ENCODE assay signal across 8 cellular contexts in the genomic region with DNA sequence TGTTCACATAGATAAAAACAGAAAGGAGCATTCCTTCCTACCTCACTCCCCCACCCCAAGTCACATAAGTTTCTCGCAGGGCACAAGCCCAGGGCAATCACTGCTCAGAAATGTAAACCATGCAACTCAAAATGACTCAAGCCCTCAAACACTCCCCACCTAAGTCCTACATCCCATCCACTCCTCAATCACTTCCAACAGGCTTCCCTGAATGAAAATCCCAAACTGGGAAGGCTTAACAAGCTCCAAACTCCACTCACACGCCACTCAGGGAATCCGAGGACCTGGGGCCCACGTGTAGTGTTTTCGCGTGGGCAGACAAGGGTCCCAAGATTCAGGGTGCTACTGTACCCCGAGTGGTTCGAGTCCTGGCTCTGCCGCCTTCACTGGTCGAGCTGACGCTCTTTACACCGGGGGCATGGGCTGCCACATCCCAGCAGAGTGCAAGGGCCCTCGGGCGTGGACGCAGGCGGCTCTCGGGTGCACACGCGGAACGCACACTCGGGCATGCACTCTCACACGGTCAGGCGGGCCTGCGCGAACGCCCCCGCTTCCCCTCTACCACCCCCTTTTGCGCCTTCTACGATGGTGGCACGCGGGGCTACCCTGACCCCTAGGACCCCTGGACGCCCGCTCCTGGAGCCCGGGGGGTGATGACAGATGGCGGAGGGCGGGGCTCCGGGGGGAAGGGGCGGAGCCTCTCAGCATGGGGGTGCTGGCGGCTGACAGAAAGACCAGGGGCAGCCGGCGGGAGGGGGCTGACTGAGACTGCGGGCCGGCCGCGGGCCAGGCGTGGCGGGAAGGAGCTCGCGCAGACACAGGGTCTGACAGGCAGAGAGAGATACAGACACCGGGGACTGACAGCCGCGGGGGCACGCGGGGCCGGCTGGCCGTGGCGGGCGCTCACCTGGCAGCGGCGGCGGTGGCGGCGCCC. TPM values are rescaled to one million over a fixed set of nuclear protein-coding genes. Genes with fewer than 3 reads are reported as not detected.
DNase-seq lines count a peak whose midpoint lies in the region; ATAC-seq and TF ChIP-seq lines count a peak whose summit lies in the region.

No MANE protein-coding gene starts in this region.

- peak; percentile 70 for ATAC-seq in HG03439 (IDR thresholded peaks at IDR 0.05; ENCODE audit: unreplicated experiment)
- peak; percentile 66 for ATAC-seq in naive thymus-derived CD4-positive, alpha-beta T cell
- ATAC-seq in stimulated activated naive B cell treated with anti-CD40 and anti-IgM and Interleukin-4, amounts not matched to agents 10 μg/mL and 1 μg/mL and 100 μg/mL, for 72 hours (replicated peaks), result peak; percentile 69 to 73

- POLR2A ChIA-PET in BJ (lab: Charles Lee), result interaction anchor here (0.6 to 1.1 kb wide), 3 partner anchors 13 to 293 kb away, joined by 3 to 6 read pairs (median 6); no protein-coding TSS in a partner anchor
- POLR2A ChIA-PET in naive thymus-derived CD4-positive, alpha-beta T cell (lab: Charles Lee), result interaction anchor here (1.3 kb wide), 1 partner anchor 11 kb away, joined by 4 read pairs; no protein-coding TSS in a partner anchor

- H2AFZ ChIP-seq in OCI-LY1 (ENCODE audit: low read length), result no peak overlapping the region

- peaks cover 13% of the 10 kb centered on the region for H3K79me2 ChIP-seq in OCI-LY1 (ENCODE audit: insufficient read depth, low read length)

- H3K9me3 Mint-ChIP-seq in naive thymus-derived CD4-positive, alpha-beta T cell, result no peaks in the 10 kb centered on the region
- no peaks in the 10 kb centered on the region for H3K9me3 Mint-ChIP-seq in stimulated activated naive B cell treated with anti-CD40 and anti-IgM and Interleukin-4, amounts not matched to agents 10 μg/mL and 1 μg/mL and 100 μg/mL, for 72 hours

- peak overlapping the region; percentile 29 to 87 (median 76) for H3K27ac Mint-ChIP-seq in naive thymus-derived CD4-positive, alpha-beta T cell
- peak overlapping the region; percentile 97 for H3K27ac Mint-ChIP-seq in stimulated activated naive B cell treated with anti-CD40 and anti-IgM and Interleukin-4, amounts not matched to agents 10 μg/mL and 1 μg/mL and 100 μg/mL, for 72 hours

- DNase-seq in BJ (ENCODE audit: low read depth), result no peak
- DNase-seq in GM19240 (ENCODE audit: insufficient read length, low spot score), result peak; percentile 74
- DNase-seq in activated T-cell treated with anti-CD3 and anti-CD28 coated beads, Interleukin-2, amount 50 U/mL, for 48 hours, result peak; percentile 87 to 88
- DNase-seq in esophagus squamous epithelium (lab: John Stamatoyannopoulos, UW), result no peak
- peak in 8 of 9 donors; percentile 37 to 75 (median 54) for DNase-seq in naive thymus-derived CD4-positive, alpha-beta T cell
- DNase-seq in stimulated activated naive B cell treated with anti-CD40 and anti-IgM and Interleukin-4, amounts not matched to agents 10 μg/mL and 1 μg/mL and 100 μg/mL, for 72 hours, result peak; percentile 58

- peak overlapping the region; percentile 67 to 92 (median 84) for H3K4me3 Mint-ChIP-seq in naive thymus-derived CD4-positive, alpha-beta T cell
- H3K4me3 Mint-ChIP-seq in stimulated activated naive B cell treated with anti-CD40 and anti-IgM and Interleukin-4, amounts not matched to agents 10 μg/mL and 1 μg/mL and 100 μg/mL, for 72 hours, result peak overlapping the region; percentile 88 to 97

- TF ChIP-seq POLR2A in esophagus squamous epithelium (IDR thresholded peaks at IDR 0.05), result no peak

- peaks cover 19% of the 10 kb centered on the region for H3K4me1 ChIP-seq in OCI-LY1 (ENCODE audit: insufficient read depth, low read length, severe bottlenecking)
- H3K4me1 ChIP-seq in esophagus squamous epithelium, result peaks cover 9 to 44% (median 10%) of the 10 kb centered on the region in 3 donors
- no peaks in the 10 kb centered on the region for H3K4me1 ChIP-seq in naive thymus-derived CD4-positive, alpha-beta T cell (ENCODE audit: control insufficient read depth in 2 of 2, insufficient read depth in 2 of 2, low read length in 2 of 2)

- H3K36me3 ChIP-seq in BJ (ENCODE audit: control insufficient read depth, insufficient read depth, low read length), result no peaks in the 10 kb centered on the region
- H3K36me3 ChIP-seq in OCI-LY1 (ENCODE audit: insufficient read depth, low read length), result peaks cover 9% of the 10 kb centered on the region; the same call in 1 of the 2 replicates
- peaks cover 0 to 6% (median 4%) of the 10 kb centered on the region in 3 donors for H3K36me3 ChIP-seq in esophagus squamous epithelium
- H3K36me3 ChIP-seq in naive thymus-derived CD4-positive, alpha-beta T cell (ENCODE audit: control insufficient read depth in 2 of 3, insufficient read depth in 3 of 3, low read length in 3 of 3), result no peaks in the 10 kb centered on the region

- H3K4me2 ChIP-seq in OCI-LY1 (ENCODE audit: low read length), result peak overlapping the region; percentile 95

- peaks cover 0 to 7% (median 0%) of the 10 kb centered on the region in 5 donors for H3K27me3 Mint-ChIP-seq in naive thymus-derived CD4-positive, alpha-beta T cell
- no peaks in the 10 kb centered on the region for H3K27me3 Mint-ChIP-seq in stimulated activated naive B cell treated with anti-CD40 and anti-IgM and Interleukin-4, amounts not matched to agents 10 μg/mL and 1 μg/mL and 100 μg/mL, for 72 hours

- peak overlapping the region; percentile 86 for H3K9ac ChIP-seq in OCI-LY1 (ENCODE audit: low read length)

- H3F3A ChIP-seq in OCI-LY1 (ENCODE audit: insufficient read depth, low read length), result no peaks in the 10 kb centered on the region

- no peaks in the 10 kb centered on the region for H3K27me3 ChIP-seq in BJ (ENCODE audit: control insufficient read depth, insufficient read depth, low read length)
- no peaks in the 10 kb centered on the region for H3K27me3 ChIP-seq in OCI-LY1 (ENCODE audit: insufficient read depth, low read length)
- H3K27me3 ChIP-seq in esophagus squamous epithelium, result no peaks in the 10 kb centered on the region
- no peaks in the 10 kb centered on the region for H3K27me3 ChIP-seq in naive thymus-derived CD4-positive, alpha-beta T cell (ENCODE audit: control insufficient read depth in 2 of 2, insufficient read depth in 2 of 2, low read length in 2 of 2)

- no peaks in the 10 kb centered on the region for H4K20me1 ChIP-seq in OCI-LY1 (ENCODE audit: insufficient read depth, low read length)

- 3 to 8% methylated on average over 12 to 20 of the region's 63 CpGs for WGBS in esophagus squamous epithelium, 2 donors

- no peaks in the 10 kb centered on the region for H3K9me2 ChIP-seq in OCI-LY1 (ENCODE audit: low read depth, low read length)

- H3K4me3 ChIP-seq in BJ (ENCODE audit: low read depth, low read length) (peak overlapping the region; percentile 72), OCI-LY1 (ENCODE audit: low read depth, low read length, poor library complexity, severe bottlenecking) (peak overlapping the region; percentile 94), esophagus squamous epithelium (peak overlapping the region; percentile 75 to 94 (median 86))
- peak overlapping the region; percentile 47 for H3K4me3 ChIP-seq in naive thymus-derived CD4-positive, alpha-beta T cell (ENCODE audit: low read length)

- H3K9me3 ChIP-seq in OCI-LY1 (ENCODE audit: low read length), result no peaks in the 10 kb centered on the region
- no peaks in the 10 kb centered on the region for H3K9me3 ChIP-seq in esophagus squamous epithelium
- H3K9me3 ChIP-seq in naive thymus-derived CD4-positive, alpha-beta T cell (ENCODE audit: control insufficient read depth in 2 of 3, low read length in 3 of 3), result no peaks in the 10 kb centered on the region

- H3K4me1 Mint-ChIP-seq in naive thymus-derived CD4-positive, alpha-beta T cell, result peaks cover 11 to 34% (median 28%) of the 10 kb centered on the region in 7 donors
- H3K4me1 Mint-ChIP-seq in stimulated activated naive B cell treated with anti-CD40 and anti-IgM and Interleukin-4, amounts not matched to agents 10 μg/mL and 1 μg/mL and 100 μg/mL, for 72 hours, result peaks cover 26 to 35% of the 10 kb centered on the region in 2 donors

- TF ChIP-seq CTCF in BJ (IDR thresholded peaks at IDR 0.05; ENCODE audit: insufficient read depth, low read depth, low read length), result no peak
- TF ChIP-seq CTCF in OCI-LY1 (IDR thresholded peaks at IDR 0.05; ENCODE audit: low read length), result no peak
- no peak for TF ChIP-seq CTCF in esophagus squamous epithelium (IDR thresholded peaks at IDR 0.05)

- H3K36me3 Mint-ChIP-seq in naive thymus-derived CD4-positive, alpha-beta T cell, result no peaks in the 10 kb centered on the region
- H3K36me3 Mint-ChIP-seq in stimulated activated naive B cell treated with anti-CD40 and anti-IgM and Interleukin-4, amounts not matched to agents 10 μg/mL and 1 μg/mL and 100 μg/mL, for 72 hours, result peaks cover 3 to 14% of the 10 kb centered on the region in 2 donors

- CTCF ChIA-PET in BJ (lab: Yijun Ruan, JAX), result interaction anchor here (0.6 to 2.4 kb wide), 4 partner anchors 23 to 326 kb away, joined by 3 to 11 read pairs (median 5); a partner anchor contains a TSS
- CTCF ChIA-PET in naive thymus-derived CD4-positive, alpha-beta T cell (lab: Charles Lee), result no interaction called here

- H3K27ac ChIP-seq in OCI-LY1 (ENCODE audit: low read depth, low read length, poor library complexity, severe bottlenecking), result peak overlapping the region; percentile 0
- peak overlapping the region; percentile 92 to 97 (median 94) for H3K27ac ChIP-seq in esophagus squamous epithelium
- H3K27ac ChIP-seq in naive thymus-derived CD4-positive, alpha-beta T cell (ENCODE audit: low read depth, low read length), result peak overlapping the region; percentile 75

- intact Hi-C loops in esophagus squamous epithelium (cut with DNase I), result loop anchor here (10.0 kb wide), 1 partner anchor 72 kb away; no protein-coding TSS in a partner anchor
- intact Hi-C loops in naive thymus-derived CD4-positive, alpha-beta T cell (cut with micrococcal nuclease), result loop anchor here (1.0 to 5.0 kb wide), 12 partner anchors 12 to 376 kb away; a partner anchor contains a TSS

RNA-seq across cellular contexts. Expression of a gene that starts 0.7 kb away (rescaled TPM):
- 23.9 and 27.1 TPM in 2 replicates for polyA plus RNA-seq in BJ (2011; rRNA removed)
- polyA minus RNA-seq in BJ (2011; rRNA and poly(A)+ RNA removed), result 56.7 and 57.2 TPM in 2 replicates
- total RNA-seq in esophagus squamous epithelium, result 10 to 100 TPM; 13.6 to 30.3 (median 15.5) TPM
- 10 to 100 TPM in 2 of 5 experiments, 1 to 10 TPM in 3; 7.9 to 12.8 (median 9.8) TPM for total RNA-seq in naive thymus-derived CD4-positive, alpha-beta T cell
- polyA plus RNA-seq in naive thymus-derived CD4-positive, alpha-beta T cell, result 1 to 10 TPM; 6.6 to 6.9 TPM

RNA-seq across cellular contexts. Expression of a gene that starts 23.8 kb away (rescaled TPM):
- polyA plus RNA-seq in BJ (2011; rRNA removed), result 9.1 and 11.5 TPM in 2 replicates
- polyA minus RNA-seq in BJ (2011; rRNA and poly(A)+ RNA removed), result 8.2 and 8.6 TPM in 2 replicates
- 10 to 100 TPM; 15.4 to 38.6 (median 32.9) TPM for total RNA-seq in esophagus squamous epithelium
- total RNA-seq in naive thymus-derived CD4-positive, alpha-beta T cell, result 1 to 10 TPM in 2 of 5 experiments, under 1 TPM in 3; 0.37 to 3.0 (median 0.84) TPM
- polyA plus RNA-seq in naive thymus-derived CD4-positive, alpha-beta T cell, result under 1 TPM in 1 of 2 donors, not detected in 1; 0.10 TPM

RNA-seq across cellular contexts. Expression of a gene that starts 49.7 kb away (rescaled TPM):
- 0.27 and 0.52 TPM in 2 replicates for polyA plus RNA-seq in BJ (2011; rRNA removed)
- 0.28 and 0.31 TPM in 2 replicates for polyA minus RNA-seq in BJ (2011; rRNA and poly(A)+ RNA removed)
- under 1 TPM in 3 of 4 donors, not detected in 1; 0.13 to 0.76 (median 0.44) TPM for total RNA-seq in esophagus squamous epithelium
- total RNA-seq in naive thymus-derived CD4-positive, alpha-beta T cell, result under 1 TPM in 1 of 5 experiments, not detected in 4; 0.19 TPM
- polyA plus RNA-seq in naive thymus-derived CD4-positive, alpha-beta T cell, result not detected

Comparison
In these comparisons a context has a peak if more than half of its experiments do, and no peak if none do; other contexts are left out.
1. DNase-seq: peak in GM19240 (single experiment), activated T-cell treated with anti-CD3 and anti-CD28 coated beads, Interleukin-2, amount 50 U/mL, for 48 hours (2 of 2), naive thymus-derived CD4-positive, alpha-beta T cell (8 of 9) and stimulated activated naive B cell treated with anti-CD40 and anti-IgM and Interleukin-4, amounts not matched to agents 10 μg/mL and 1 μg/mL and 100 μg/mL, for 72 hours (single experiment); none in BJ (single experiment) and esophagus squamous epithelium (single experiment).
2. H3K27ac ChIP-seq: peak in every context shown above with its lines; median percentile 94 in esophagus squamous epithelium; 75 in naive thymus-derived CD4-positive, alpha-beta T cell; 0 in OCI-LY1.
3. RNA of a gene that starts 23.8 kb away (total RNA-seq): 15.4 to 38.6 TPM in esophagus squamous epithelium; 0.37 to 3.0 TPM in naive thymus-derived CD4-positive, alpha-beta T cell; every median in the first group is over 4 times any median in the second.
4. Peak in every context shown above with its lines, with median percentiles within 50 percentile points of each other: H3K4me3 ChIP-seq and ATAC-seq.